Comparison of ENCODE assay signal across 2 cellular contexts in the genomic region with DNA sequence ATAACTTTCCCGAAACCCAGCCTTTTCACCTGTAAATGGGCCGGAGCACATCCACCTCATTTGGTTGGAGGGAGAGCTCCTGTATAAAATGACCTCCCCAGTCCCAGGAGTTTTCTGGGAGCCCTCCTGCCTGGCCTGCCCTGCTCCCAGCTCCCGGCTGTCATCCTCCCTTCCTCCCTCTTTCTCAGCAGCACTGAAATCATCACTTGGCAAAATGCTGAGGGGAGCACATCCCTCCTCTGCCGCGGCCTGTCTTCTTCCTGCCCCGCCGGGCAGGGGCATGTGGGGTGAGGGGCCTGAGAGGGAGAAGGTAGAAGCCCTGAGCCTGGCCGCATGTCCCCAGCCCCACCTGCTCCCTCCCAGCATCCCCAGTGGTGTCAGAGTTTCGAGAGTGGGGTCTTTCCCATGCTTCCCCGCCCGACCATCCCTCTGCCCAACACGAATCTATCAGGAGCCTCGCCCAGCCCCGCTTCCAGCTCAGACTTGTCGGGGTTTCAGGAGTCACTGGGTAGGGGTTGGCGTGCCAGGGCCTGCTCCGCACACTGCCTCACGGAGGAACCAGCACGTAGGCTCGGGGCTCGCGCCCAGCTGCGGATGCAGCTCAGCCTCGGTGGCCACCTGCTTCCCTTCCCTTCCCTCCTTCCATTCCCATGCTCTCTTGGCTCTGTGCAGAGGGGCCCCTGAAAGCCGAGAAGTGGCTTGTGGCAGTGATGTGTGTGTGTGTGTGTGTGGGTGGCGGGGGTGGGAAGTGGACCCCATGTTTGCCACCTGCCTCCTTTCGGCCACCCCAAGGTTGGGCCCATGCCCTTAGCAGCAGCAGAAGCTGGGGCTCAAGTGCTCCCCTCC.
TF ChIP-seq lines count a peak whose summit lies in the region.

No MANE protein-coding gene starts in this region.

TF ChIP-seq in K562, 482 proteins besides CTCF, POLR2A, EP300 and RAD21:
- TF ChIP-seq, protein P1, sequence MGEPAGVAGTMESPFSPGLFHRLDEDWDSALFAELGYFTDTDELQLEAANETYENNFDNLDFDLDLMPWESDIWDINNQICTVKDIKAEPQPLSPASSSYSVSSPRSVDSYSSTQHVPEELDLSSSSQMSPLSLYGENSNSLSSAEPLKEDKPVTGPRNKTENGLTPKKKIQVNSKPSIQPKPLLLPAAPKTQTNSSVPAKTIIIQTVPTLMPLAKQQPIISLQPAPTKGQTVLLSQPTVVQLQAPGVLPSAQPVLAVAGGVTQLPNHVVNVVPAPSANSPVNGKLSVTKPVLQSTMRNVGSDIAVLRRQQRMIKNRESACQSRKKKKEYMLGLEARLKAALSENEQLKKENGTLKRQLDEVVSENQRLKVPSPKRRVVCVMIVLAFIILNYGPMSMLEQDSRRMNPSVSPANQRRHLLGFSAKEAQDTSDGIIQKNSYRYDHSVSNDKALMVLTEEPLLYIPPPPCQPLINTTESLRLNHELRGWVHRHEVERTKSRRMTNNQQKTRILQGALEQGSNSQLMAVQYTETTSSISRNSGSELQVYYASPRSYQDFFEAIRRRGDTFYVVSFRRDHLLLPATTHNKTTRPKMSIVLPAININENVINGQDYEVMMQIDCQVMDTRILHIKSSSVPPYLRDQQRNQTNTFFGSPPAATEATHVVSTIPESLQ (CRISPR knock-in tag; IDR thresholded peaks at IDR 0.05): no peak
- TF ChIP-seq SPI1 (IDR thresholded peaks at IDR 0.05; ENCODE audit: borderline replicate concordance, low read depth, low read length) (no peak), ZSCAN29 (IDR thresholded peaks at IDR 0.05) (no peak), EGR1 (conservative IDR thresholded peaks at IDR 0.05) (peak; percentile 29; the same call in 1 of the 2 replicates)
- TF ChIP-seq, protein P2, sequence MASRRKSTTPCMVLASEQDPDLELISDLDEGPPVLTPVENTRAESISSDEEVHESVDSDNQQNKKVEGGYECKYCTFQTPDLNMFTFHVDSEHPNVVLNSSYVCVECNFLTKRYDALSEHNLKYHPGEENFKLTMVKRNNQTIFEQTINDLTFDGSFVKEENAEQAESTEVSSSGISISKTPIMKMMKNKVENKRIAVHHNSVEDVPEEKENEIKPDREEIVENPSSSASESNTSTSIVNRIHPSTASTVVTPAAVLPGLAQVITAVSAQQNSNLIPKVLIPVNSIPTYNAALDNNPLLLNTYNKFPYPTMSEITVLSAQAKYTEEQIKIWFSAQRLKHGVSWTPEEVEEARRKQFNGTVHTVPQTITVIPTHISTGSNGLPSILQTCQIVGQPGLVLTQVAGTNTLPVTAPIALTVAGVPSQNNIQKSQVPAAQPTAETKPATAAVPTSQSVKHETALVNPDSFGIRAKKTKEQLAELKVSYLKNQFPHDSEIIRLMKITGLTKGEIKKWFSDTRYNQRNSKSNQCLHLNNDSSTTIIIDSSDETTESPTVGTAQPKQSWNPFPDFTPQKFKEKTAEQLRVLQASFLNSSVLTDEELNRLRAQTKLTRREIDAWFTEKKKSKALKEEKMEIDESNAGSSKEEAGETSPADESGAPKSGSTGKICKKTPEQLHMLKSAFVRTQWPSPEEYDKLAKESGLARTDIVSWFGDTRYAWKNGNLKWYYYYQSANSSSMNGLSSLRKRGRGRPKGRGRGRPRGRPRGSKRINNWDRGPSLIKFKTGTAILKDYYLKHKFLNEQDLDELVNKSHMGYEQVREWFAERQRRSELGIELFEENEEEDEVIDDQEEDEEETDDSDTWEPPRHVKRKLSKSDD (conservative IDR thresholded peaks at IDR 0.05; ENCODE audit: low read length): no peak
- TF ChIP-seq, protein P3, sequence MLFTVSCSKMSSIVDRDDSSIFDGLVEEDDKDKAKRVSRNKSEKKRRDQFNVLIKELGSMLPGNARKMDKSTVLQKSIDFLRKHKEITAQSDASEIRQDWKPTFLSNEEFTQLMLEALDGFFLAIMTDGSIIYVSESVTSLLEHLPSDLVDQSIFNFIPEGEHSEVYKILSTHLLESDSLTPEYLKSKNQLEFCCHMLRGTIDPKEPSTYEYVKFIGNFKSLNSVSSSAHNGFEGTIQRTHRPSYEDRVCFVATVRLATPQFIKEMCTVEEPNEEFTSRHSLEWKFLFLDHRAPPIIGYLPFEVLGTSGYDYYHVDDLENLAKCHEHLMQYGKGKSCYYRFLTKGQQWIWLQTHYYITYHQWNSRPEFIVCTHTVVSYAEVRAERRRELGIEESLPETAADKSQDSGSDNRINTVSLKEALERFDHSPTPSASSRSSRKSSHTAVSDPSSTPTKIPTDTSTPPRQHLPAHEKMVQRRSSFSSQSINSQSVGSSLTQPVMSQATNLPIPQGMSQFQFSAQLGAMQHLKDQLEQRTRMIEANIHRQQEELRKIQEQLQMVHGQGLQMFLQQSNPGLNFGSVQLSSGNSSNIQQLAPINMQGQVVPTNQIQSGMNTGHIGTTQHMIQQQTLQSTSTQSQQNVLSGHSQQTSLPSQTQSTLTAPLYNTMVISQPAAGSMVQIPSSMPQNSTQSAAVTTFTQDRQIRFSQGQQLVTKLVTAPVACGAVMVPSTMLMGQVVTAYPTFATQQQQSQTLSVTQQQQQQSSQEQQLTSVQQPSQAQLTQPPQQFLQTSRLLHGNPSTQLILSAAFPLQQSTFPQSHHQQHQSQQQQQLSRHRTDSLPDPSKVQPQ (CRISPR knock-in tag; IDR thresholded peaks at IDR 0.05; ENCODE audit: borderline replicate concordance): no peak

TF ChIP-seq in SK-N-SH, 30 proteins besides CTCF, POLR2A, EP300 and RAD21:
- no peak for TF ChIP-seq FOSL2 (IDR thresholded peaks at IDR 0.05; ENCODE audit: borderline replicate concordance, low read depth)
- TF ChIP-seq TCF12 (IDR thresholded peaks at IDR 0.05): no peak
- TF ChIP-seq, protein P4, sequence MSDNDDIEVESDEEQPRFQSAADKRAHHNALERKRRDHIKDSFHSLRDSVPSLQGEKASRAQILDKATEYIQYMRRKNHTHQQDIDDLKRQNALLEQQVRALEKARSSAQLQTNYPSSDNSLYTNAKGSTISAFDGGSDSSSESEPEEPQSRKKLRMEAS (IDR thresholded peaks at IDR 0.05; ENCODE audit: low read depth): no peak
- TF ChIP-seq SIN3A (IDR thresholded peaks at IDR 0.05; ENCODE audit: borderline replicate concordance, low read depth, low read length): no peak
- TF ChIP-seq, protein P5, sequence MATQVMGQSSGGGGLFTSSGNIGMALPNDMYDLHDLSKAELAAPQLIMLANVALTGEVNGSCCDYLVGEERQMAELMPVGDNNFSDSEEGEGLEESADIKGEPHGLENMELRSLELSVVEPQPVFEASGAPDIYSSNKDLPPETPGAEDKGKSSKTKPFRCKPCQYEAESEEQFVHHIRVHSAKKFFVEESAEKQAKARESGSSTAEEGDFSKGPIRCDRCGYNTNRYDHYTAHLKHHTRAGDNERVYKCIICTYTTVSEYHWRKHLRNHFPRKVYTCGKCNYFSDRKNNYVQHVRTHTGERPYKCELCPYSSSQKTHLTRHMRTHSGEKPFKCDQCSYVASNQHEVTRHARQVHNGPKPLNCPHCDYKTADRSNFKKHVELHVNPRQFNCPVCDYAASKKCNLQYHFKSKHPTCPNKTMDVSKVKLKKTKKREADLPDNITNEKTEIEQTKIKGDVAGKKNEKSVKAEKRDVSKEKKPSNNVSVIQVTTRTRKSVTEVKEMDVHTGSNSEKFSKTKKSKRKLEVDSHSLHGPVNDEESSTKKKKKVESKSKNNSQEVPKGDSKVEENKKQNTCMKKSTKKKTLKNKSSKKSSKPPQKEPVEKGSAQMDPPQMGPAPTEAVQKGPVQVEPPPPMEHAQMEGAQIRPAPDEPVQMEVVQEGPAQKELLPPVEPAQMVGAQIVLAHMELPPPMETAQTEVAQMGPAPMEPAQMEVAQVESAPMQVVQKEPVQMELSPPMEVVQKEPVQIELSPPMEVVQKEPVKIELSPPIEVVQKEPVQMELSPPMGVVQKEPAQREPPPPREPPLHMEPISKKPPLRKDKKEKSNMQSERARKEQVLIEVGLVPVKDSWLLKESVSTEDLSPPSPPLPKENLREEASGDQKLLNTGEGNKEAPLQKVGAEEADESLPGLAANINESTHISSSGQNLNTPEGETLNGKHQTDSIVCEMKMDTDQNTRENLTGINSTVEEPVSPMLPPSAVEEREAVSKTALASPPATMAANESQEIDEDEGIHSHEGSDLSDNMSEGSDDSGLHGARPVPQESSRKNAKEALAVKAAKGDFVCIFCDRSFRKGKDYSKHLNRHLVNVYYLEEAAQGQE (IDR thresholded peaks at IDR 0.05; ENCODE audit: low read depth, low read length): no peak
- TF ChIP-seq YY1 (IDR thresholded peaks at IDR 0.05; ENCODE audit: low read depth): no peak
- no peak for TF ChIP-seq NRF1 (IDR thresholded peaks at IDR 0.05; ENCODE audit: low read depth, low read length)
- TF ChIP-seq, protein P6, sequence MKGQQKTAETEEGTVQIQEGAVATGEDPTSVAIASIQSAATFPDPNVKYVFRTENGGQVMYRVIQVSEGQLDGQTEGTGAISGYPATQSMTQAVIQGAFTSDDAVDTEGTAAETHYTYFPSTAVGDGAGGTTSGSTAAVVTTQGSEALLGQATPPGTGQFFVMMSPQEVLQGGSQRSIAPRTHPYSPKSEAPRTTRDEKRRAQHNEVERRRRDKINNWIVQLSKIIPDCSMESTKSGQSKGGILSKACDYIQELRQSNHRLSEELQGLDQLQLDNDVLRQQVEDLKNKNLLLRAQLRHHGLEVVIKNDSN (IDR thresholded peaks at IDR 0.05; ENCODE audit: borderline replicate concordance, low read depth): no peak
- no peak for TF ChIP-seq ELF1 (IDR thresholded peaks at IDR 0.05)
- TF ChIP-seq RCOR1 (IDR thresholded peaks at IDR 0.05; ENCODE audit: low read length): no peak
- TF ChIP-seq CHD2 (IDR thresholded peaks at IDR 0.05; ENCODE audit: low read length, partially characterized antibody): no peak
- no peak for TF ChIP-seq FOXJ3 (CRISPR knock-in tag; IDR thresholded peaks at IDR 0.05)
- TF ChIP-seq TEAD4 (IDR thresholded peaks at IDR 0.05; ENCODE audit: borderline replicate concordance, insufficient read depth): no peak
